Comparison of ENCODE assay signal across 9 cellular contexts in the genomic region with DNA sequence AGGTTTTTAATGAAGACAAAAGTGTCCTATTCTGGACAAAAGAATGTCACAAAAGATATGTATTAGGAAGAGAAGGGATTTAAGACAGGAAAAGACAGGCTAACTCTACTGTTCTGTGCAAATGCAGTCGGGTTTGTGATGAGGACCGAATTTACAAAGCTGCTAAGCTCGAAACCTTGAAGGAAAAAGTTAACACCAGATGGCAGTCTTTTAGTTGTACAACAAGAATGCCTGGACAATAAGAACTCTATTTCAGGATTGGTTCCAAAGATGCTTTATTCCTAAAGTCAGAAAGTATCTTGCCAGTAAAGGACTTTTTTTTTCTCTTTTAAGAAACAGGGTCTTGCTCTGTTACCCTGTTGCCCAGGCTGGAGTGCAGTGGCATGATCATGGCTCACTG. TPM values are rescaled to one million over a fixed set of nuclear protein-coding genes. Genes with fewer than 3 reads are reported as not detected.
DNase-seq lines count a peak whose midpoint lies in the region; ATAC-seq and TF ChIP-seq lines count a peak whose summit lies in the region.
"Had no signal": no experiment of that assay in that cellular context is flagged by ENCODE, and none has a peak within 500 bp of the region (broad histone marks: within the 10 kb centered on the region; RNA-seq: fewer than 3 reads in every experiment).

No MANE protein-coding gene starts in this region.

- H3K4me3 Mint-ChIP-seq in neural crest cell = no peak overlapping the region

- no peak overlapping the region for H3K27ac Mint-ChIP-seq in neural crest cell (ENCODE audit: unreplicated experiment)

- peak; percentile 0 for DNase-seq in GM04504 (ENCODE audit: low read depth)
- peak; percentile 35 for DNase-seq in NB4 (ENCODE audit: low read depth)
- DNase-seq in cerebellar cortex (ENCODE audit: low spot score) = peak; percentile 16
- no peak for DNase-seq in neural crest cell (ENCODE audit: low read depth, low spot score)
- no peak for DNase-seq in activated CD8-positive, alpha-beta memory T cell treated with anti-CD3 and anti-CD28 coated beads, Interleukin-2, amount 50 U/mL, for 4 hours
- no peak for DNase-seq in stimulated activated naive CD8-positive, alpha-beta T cell treated with anti-CD3 and anti-CD28 coated beads, Interleukin-15, Interleukin-2, amounts not matched to agents 100 U/mL and 50 U/mL, for 24 hours
- no peak for DNase-seq in AG08395 (ENCODE audit: low spot score)
- DNase-seq: NCI-H187 treated with DMSO at 0.1 percent for 48 hours had no signal

- no peak for ATAC-seq in stimulated activated naive CD8-positive, alpha-beta T cell treated with anti-CD3 and anti-CD28 coated beads, Interleukin-15, Interleukin-2, amounts not matched to agents 100 U/mL and 50 U/mL, for 24 hours

- H3K4me1 Mint-ChIP-seq in neural crest cell = no peaks in the 10 kb centered on the region

- H3K36me3 Mint-ChIP-seq in neural crest cell (ENCODE audit: low read depth) = no peaks in the 10 kb centered on the region

- TF ChIP-seq CTCF in NB4 (IDR thresholded peaks at IDR 0.05; ENCODE audit: low read depth, low read length) = peak; percentile 6
- peak; percentile 54 for TF ChIP-seq CTCF in neural crest cell (conservative IDR thresholded peaks at IDR 0.05)

- no peaks in the 10 kb centered on the region for H3K9me3 Mint-ChIP-seq in neural crest cell

- no peak overlapping the region for H3K4me3 ChIP-seq in NB4 (ENCODE audit: low read depth, low read length)
- H3K4me3 ChIP-seq: suprapubic skin had no signal

- no peaks in the 10 kb centered on the region for H3K27me3 Mint-ChIP-seq in neural crest cell (ENCODE audit: low read depth)

- TF ChIP-seq POLR2A in NB4 (IDR thresholded peaks at IDR 0.05; ENCODE audit: extremely low read depth, insufficient read length) = no peak

RNA-seq across cellular contexts. Expression of a gene that starts 51.1 kb away (rescaled TPM):
- total RNA-seq in neural crest cell = 0.26 and 0.30 TPM in 2 replicates

Comparison
In these comparisons a context has a peak if more than half of its experiments do, and no peak if none do; other contexts are left out.
1. DNase-seq: peak in GM04504 (single experiment), NB4 (single experiment) and cerebellar cortex (single experiment); none in neural crest cell (single experiment), activated CD8-positive, alpha-beta memory T cell treated with anti-CD3 and anti-CD28 coated beads, Interleukin-2, amount 50 U/mL, for 4 hours (single experiment), stimulated activated naive CD8-positive, alpha-beta T cell treated with anti-CD3 and anti-CD28 coated beads, Interleukin-15, Interleukin-2, amounts not matched to agents 100 U/mL and 50 U/mL, for 24 hours (single experiment) and AG08395 (single experiment).